In genomic region chr1:57235782-57236181, GRCh38 we compare ENCODE assay signal across 4 cellular contexts.
TF ChIP-seq lines count a peak whose summit lies in the region.

No MANE protein-coding gene starts in this region.

TF ChIP-seq in SK-N-SH treated with all-trans-retinoic acid at 6 μM for 48 hours, 23 proteins besides CTCF, POLR2A, EP300 and RAD21:
- no peak for TF ChIP-seq POU6F1 (CRISPR knock-in tag; IDR thresholded peaks at IDR 0.05; ENCODE audit: borderline replicate concordance, low read depth)
- TF ChIP-seq, protein P1, sequence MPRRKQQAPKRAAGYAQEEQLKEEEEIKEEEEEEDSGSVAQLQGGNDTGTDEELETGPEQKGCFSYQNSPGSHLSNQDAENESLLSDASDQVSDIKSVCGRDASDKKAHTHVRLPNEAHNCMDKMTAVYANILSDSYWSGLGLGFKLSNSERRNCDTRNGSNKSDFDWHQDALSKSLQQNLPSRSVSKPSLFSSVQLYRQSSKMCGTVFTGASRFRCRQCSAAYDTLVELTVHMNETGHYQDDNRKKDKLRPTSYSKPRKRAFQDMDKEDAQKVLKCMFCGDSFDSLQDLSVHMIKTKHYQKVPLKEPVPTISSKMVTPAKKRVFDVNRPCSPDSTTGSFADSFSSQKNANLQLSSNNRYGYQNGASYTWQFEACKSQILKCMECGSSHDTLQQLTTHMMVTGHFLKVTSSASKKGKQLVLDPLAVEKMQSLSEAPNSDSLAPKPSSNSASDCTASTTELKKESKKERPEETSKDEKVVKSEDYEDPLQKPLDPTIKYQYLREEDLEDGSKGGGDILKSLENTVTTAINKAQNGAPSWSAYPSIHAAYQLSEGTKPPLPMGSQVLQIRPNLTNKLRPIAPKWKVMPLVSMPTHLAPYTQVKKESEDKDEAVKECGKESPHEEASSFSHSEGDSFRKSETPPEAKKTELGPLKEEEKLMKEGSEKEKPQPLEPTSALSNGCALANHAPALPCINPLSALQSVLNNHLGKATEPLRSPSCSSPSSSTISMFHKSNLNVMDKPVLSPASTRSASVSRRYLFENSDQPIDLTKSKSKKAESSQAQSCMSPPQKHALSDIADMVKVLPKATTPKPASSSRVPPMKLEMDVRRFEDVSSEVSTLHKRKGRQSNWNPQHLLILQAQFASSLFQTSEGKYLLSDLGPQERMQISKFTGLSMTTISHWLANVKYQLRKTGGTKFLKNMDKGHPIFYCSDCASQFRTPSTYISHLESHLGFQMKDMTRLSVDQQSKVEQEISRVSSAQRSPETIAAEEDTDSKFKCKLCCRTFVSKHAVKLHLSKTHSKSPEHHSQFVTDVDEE (CRISPR knock-in tag; IDR thresholded peaks at IDR 0.05): no peak
- TF ChIP-seq ZNF70 (CRISPR knock-in tag; IDR thresholded peaks at IDR 0.05): no peak
- no peak for TF ChIP-seq TOX (CRISPR knock-in tag; IDR thresholded peaks at IDR 0.05; ENCODE audit: borderline replicate concordance)
- peak; percentile 46 for TF ChIP-seq ISL1 (CRISPR knock-in tag; IDR thresholded peaks at IDR 0.05)
- no peak for TF ChIP-seq BACH2 (CRISPR knock-in tag; IDR thresholded peaks at IDR 0.05; ENCODE audit: borderline replicate concordance)

TF ChIP-seq in SK-N-SH, 30 proteins besides CTCF, POLR2A, EP300 and RAD21 (continued from another document):
- TF ChIP-seq YY1 (IDR thresholded peaks at IDR 0.05; ENCODE audit: low read depth) (no peak), FOSL2 (IDR thresholded peaks at IDR 0.05; ENCODE audit: borderline replicate concordance, low read depth) (no peak), MAX (IDR thresholded peaks at IDR 0.05; ENCODE audit: low read depth) (no peak), RCOR1 (IDR thresholded peaks at IDR 0.05; ENCODE audit: low read length) (no peak), GABPA (IDR thresholded peaks at IDR 0.05; ENCODE audit: low read depth) (no peak), TEAD4 (IDR thresholded peaks at IDR 0.05; ENCODE audit: borderline replicate concordance, insufficient read depth) (no peak), EZH2phosphoT487 (IDR thresholded peaks at IDR 0.05; ENCODE audit: borderline replicate concordance, low read depth) (no peak)
- TF ChIP-seq, protein P2, sequence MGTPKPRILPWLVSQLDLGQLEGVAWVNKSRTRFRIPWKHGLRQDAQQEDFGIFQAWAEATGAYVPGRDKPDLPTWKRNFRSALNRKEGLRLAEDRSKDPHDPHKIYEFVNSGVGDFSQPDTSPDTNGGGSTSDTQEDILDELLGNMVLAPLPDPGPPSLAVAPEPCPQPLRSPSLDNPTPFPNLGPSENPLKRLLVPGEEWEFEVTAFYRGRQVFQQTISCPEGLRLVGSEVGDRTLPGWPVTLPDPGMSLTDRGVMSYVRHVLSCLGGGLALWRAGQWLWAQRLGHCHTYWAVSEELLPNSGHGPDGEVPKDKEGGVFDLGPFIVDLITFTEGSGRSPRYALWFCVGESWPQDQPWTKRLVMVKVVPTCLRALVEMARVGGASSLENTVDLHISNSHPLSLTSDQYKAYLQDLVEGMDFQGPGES (IDR thresholded peaks at IDR 0.05; ENCODE audit: low read depth, low read length): no peak
- TF ChIP-seq, protein P3, sequence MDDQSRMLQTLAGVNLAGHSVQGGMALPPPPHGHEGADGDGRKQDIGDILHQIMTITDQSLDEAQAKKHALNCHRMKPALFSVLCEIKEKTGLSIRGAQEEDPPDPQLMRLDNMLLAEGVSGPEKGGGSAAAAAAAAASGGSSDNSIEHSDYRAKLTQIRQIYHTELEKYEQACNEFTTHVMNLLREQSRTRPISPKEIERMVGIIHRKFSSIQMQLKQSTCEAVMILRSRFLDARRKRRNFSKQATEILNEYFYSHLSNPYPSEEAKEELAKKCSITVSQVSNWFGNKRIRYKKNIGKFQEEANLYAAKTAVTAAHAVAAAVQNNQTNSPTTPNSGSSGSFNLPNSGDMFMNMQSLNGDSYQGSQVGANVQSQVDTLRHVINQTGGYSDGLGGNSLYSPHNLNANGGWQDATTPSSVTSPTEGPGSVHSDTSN (IDR thresholded peaks at IDR 0.05): no peak

TF ChIP-seq in K562, 482 proteins besides CTCF, POLR2A, EP300 and RAD21:
- TF ChIP-seq ARHGAP35 (IDR thresholded peaks at IDR 0.05; ENCODE audit: partially characterized antibody) (no peak), MTF1 (CRISPR knock-in tag; IDR thresholded peaks at IDR 0.05; ENCODE audit: borderline replicate concordance) (no peak), CBX8 (IDR thresholded peaks at IDR 0.05; ENCODE audit: borderline replicate concordance, extremely low read depth, low read depth, low read length, poor library complexity, severe bottlenecking) (no peak), SOX6 (IDR thresholded peaks at IDR 0.05) (no peak), ASH1L (IDR thresholded peaks at IDR 0.05; ENCODE audit: borderline replicate concordance, low read depth, partially characterized antibody) (no peak), ARID2 (IDR thresholded peaks at IDR 0.05) (no peak), WHSC1 (IDR thresholded peaks at IDR 0.05; ENCODE audit: low read length) (no peak), RBM25 (IDR thresholded peaks at IDR 0.05; ENCODE audit: low read depth, low read length, severe bottlenecking) (no peak), SPI1 (IDR thresholded peaks at IDR 0.05; ENCODE audit: borderline replicate concordance, low read depth, low read length) (no peak), GATAD2A (IDR thresholded peaks at IDR 0.05) (no peak), DPF2 (IDR thresholded peaks at IDR 0.05) (no peak)

TF ChIP-seq in HepG2, 621 proteins besides CTCF, POLR2A, EP300 and RAD21 (continued from another document):
- TF ChIP-seq, protein P4, sequence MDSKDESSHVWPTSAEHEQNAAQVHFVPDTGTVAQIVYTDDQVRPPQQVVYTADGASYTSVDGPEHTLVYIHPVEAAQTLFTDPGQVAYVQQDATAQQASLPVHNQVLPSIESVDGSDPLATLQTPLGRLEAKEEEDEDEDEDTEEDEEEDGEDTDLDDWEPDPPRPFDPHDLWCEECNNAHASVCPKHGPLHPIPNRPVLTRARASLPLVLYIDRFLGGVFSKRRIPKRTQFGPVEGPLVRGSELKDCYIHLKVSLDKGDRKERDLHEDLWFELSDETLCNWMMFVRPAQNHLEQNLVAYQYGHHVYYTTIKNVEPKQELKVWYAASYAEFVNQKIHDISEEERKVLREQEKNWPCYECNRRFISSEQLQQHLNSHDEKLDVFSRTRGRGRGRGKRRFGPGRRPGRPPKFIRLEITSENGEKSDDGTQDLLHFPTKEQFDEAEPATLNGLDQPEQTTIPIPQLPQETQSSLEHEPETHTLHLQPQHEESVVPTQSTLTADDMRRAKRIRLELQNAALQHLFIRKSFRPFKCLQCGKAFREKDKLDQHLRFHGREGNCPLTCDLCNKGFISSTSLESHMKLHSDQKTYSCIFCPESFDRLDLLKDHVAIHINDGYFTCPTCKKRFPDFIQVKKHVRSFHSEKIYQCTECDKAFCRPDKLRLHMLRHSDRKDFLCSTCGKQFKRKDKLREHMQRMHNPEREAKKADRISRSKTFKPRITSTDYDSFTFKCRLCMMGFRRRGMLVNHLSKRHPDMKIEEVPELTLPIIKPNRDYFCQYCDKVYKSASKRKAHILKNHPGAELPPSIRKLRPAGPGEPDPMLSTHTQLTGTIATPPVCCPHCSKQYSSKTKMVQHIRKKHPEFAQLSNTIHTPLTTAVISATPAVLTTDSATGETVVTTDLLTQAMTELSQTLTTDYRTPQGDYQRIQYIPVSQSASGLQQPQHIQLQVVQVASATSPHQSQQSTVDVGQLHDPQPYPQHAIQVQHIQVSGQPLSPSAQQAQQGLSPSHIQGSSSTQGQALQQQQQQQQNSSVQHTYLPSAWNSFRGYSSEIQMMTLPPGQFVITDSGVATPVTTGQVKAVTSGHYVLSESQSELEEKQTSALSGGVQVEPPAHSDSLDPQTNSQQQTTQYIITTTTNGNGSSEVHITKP (CRISPR knock-in tag; IDR thresholded peaks at IDR 0.05; ENCODE audit: low read depth): no peak
- TF ChIP-seq TAF1 (CRISPR knock-in tag; IDR thresholded peaks at IDR 0.05): no peak
- TF ChIP-seq MLLT10 (CRISPR knock-in tag; IDR thresholded peaks at IDR 0.05): no peak
- TF ChIP-seq, protein P5, sequence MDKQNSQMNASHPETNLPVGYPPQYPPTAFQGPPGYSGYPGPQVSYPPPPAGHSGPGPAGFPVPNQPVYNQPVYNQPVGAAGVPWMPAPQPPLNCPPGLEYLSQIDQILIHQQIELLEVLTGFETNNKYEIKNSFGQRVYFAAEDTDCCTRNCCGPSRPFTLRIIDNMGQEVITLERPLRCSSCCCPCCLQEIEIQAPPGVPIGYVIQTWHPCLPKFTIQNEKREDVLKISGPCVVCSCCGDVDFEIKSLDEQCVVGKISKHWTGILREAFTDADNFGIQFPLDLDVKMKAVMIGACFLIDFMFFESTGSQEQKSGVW (CRISPR knock-in tag; IDR thresholded peaks at IDR 0.05; ENCODE audit: borderline replicate concordance): no peak
- TF ChIP-seq, protein P6, sequence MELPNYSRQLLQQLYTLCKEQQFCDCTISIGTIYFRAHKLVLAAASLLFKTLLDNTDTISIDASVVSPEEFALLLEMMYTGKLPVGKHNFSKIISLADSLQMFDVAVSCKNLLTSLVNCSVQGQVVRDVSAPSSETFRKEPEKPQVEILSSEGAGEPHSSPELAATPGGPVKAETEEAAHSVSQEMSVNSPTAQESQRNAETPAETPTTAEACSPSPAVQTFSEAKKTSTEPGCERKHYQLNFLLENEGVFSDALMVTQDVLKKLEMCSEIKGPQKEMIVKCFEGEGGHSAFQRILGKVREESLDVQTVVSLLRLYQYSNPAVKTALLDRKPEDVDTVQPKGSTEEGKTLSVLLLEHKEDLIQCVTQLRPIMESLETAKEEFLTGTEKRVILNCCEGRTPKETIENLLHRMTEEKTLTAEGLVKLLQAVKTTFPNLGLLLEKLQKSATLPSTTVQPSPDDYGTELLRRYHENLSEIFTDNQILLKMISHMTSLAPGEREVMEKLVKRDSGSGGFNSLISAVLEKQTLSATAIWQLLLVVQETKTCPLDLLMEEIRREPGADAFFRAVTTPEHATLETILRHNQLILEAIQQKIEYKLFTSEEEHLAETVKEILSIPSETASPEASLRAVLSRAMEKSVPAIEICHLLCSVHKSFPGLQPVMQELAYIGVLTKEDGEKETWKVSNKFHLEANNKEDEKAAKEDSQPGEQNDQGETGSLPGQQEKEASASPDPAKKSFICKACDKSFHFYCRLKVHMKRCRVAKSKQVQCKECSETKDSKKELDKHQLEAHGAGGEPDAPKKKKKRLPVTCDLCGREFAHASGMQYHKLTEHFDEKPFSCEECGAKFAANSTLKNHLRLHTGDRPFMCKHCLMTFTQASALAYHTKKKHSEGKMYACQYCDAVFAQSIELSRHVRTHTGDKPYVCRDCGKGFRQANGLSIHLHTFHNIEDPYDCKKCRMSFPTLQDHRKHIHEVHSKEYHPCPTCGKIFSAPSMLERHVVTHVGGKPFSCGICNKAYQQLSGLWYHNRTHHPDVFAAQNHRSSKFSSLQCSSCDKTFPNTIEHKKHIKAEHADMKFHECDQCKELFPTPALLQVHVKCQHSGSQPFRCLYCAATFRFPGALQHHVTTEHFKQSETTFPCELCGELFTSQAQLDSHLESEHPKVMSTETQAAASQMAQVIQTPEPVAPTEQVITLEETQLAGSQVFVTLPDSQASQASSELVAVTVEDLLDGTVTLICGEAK (IDR thresholded peaks at IDR 0.05): no peak
- TF ChIP-seq, protein P6 (CRISPR knock-in tag; IDR thresholded peaks at IDR 0.05): no peak
- no peak for TF ChIP-seq KLF11 (CRISPR knock-in tag; IDR thresholded peaks at IDR 0.05)
- TF ChIP-seq HMG20B (CRISPR knock-in tag; conservative IDR thresholded peaks at IDR 0.05): no peak
- TF ChIP-seq, protein P7, sequence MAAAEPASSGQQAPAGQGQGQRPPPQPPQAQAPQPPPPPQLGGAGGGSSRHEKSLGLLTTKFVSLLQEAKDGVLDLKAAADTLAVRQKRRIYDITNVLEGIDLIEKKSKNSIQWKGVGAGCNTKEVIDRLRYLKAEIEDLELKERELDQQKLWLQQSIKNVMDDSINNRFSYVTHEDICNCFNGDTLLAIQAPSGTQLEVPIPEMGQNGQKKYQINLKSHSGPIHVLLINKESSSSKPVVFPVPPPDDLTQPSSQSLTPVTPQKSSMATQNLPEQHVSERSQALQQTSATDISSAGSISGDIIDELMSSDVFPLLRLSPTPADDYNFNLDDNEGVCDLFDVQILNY (CRISPR knock-in tag; conservative IDR thresholded peaks at IDR 0.05): no peak
